ENCODE assay signal across 8 cellular contexts in genomic region chr5:145834554-145834916, GRCh38. TPM values are rescaled to one million over a fixed set of nuclear protein-coding genes. Genes with fewer than 3 reads are reported as not detected.
DNase-seq lines count a peak whose midpoint lies in the region; ATAC-seq, FAIRE-seq and TF ChIP-seq lines count a peak whose summit lies in the region.

No MANE protein-coding gene starts in this region.

- POLR2A ChIA-PET in A549 (lab: Yijun Ruan, JAX) = interaction anchor here (0.8 to 1.3 kb wide), 4 partner anchors 10 to 207 kb away, joined by 3 to 5 read pairs (median 3); no protein-coding TSS in a partner anchor

- CTCF ChIA-PET in A549 (lab: Yijun Ruan, JAX) = interaction anchor here (0.8 to 3.6 kb wide), 9 partner anchors 8 to 278 kb away, joined by 3 to 28 read pairs (median 6); no protein-coding TSS in a partner anchor

- no peak for TF ChIP-seq RAD21 in A549 (conservative IDR thresholded peaks at IDR 0.05 in 1 of 2, IDR thresholded peaks at IDR 0.05 in 1 of 2)

- WGBS in A549 (ENCODE audit: missing lambda C conversion rate) = 27% methylated on average over 10 of the region's 10 CpGs
- WGBS in mesodermal cell (ENCODE audit: insufficient coverage in 2 of 2), 2 experiments = 48 to 53% methylated on average over 10 of the region's 10 CpGs

- no peaks in the 10 kb centered on the region for H3K27me3 ChIP-seq in brain microvascular endothelial cell (replicated peaks)
- no peaks in the 10 kb centered on the region for H3K27me3 ChIP-seq in foreskin keratinocyte

- TF ChIP-seq EP300 in A549 (IDR thresholded peaks at IDR 0.05) = no peak

- TF ChIP-seq POLR2A in A549 (IDR thresholded peaks at IDR 0.05; ENCODE audit: low read length) = no peak

- H3K36me3 ChIP-seq in brain microvascular endothelial cell (replicated peaks) (no peaks in the 10 kb centered on the region), mesodermal cell (ENCODE audit: control insufficient read depth, insufficient read depth, low read length) (no peaks in the 10 kb centered on the region)

- ATAC-seq in A549 (no peak; a peak in 1 of 6 replicates), foreskin keratinocyte (no peak), HG02798 (IDR thresholded peaks at IDR 0.05; ENCODE audit: poor library complexity, unreplicated experiment) (no peak), omental fat pad (ENCODE audit: low FRiP score) (no peak)

- FAIRE-seq in A549 (lab: Jason Lieb, UNC) = no peak

- H3K9me3 ChIP-seq in A549 (no peaks in the 10 kb centered on the region), mesodermal cell (ENCODE audit: control insufficient read depth, low read length) (no peaks in the 10 kb centered on the region)

- H3K4me2 ChIP-seq in A549 = peak overlapping the region; percentile 89

- peak overlapping the region; percentile 80 to 88 for H3K27ac ChIP-seq in A549
- H3K27ac ChIP-seq in brain microvascular endothelial cell = no peak overlapping the region
- H3K27ac ChIP-seq in mesodermal cell (ENCODE audit: low read depth, low read length, severe bottlenecking) = no peak overlapping the region
- no peak overlapping the region for H3K27ac ChIP-seq in foreskin keratinocyte

- H3K4me1 ChIP-seq in A549 (peaks cover 32% of the 10 kb centered on the region), mesodermal cell (ENCODE audit: control insufficient read depth, insufficient read depth, low read length, poor library complexity, severe bottlenecking) (peaks cover 7% of the 10 kb centered on the region), foreskin keratinocyte (peaks cover 4% of the 10 kb centered on the region)

- DNase-seq in A549 (ENCODE audit: low read depth in 1 of 2, low spot score in 1 of 2) (no peak), HFF-Myc (ENCODE audit: extremely low read depth, low read depth) (no peak), brain microvascular endothelial cell (no peak), foreskin keratinocyte (no peak), omental fat pad (ENCODE audit: low spot score) (no peak)
- DNase-seq in stimulated activated CD8-positive, alpha-beta memory T cell treated with anti-CD3 and anti-CD28 coated beads, Interleukin-4, amount 100 ng/mL, for 48 hours = no peak

- TF ChIP-seq CTCF in A549 (IDR thresholded peaks at IDR 0.05) = no peak
- TF ChIP-seq CTCF in HFF-Myc (IDR thresholded peaks at IDR 0.05; ENCODE audit: low read depth, low read length, missing control alignments) = no peak
- TF ChIP-seq CTCF in brain microvascular endothelial cell (IDR thresholded peaks at IDR 0.05; ENCODE audit: low read depth, low read length, missing control alignments) = no peak
- TF ChIP-seq CTCF in foreskin keratinocyte (conservative IDR thresholded peaks at IDR 0.05) = no peak
- no peak for TF ChIP-seq CTCF in omental fat pad (IDR thresholded peaks at IDR 0.05)

- in situ Hi-C loops in brain microvascular endothelial cell (cut with HindIII; ENCODE audit: low pct_ligation_motif_present, low sequenced_read_pairs) = no loop called here

- H3K4me3 ChIP-seq in A549 = peak overlapping the region; percentile 67
- peak overlapping the region; percentile 62 for H3K4me3 ChIP-seq in HFF-Myc (replicated peaks; ENCODE audit: low read depth, low read length)
- peak overlapping the region; percentile 74 for H3K4me3 ChIP-seq in brain microvascular endothelial cell (ENCODE audit: low read depth, low read length)
- peak overlapping the region; percentile 54 for H3K4me3 ChIP-seq in mesodermal cell (ENCODE audit: extremely low read depth, insufficient read depth, low read length, poor library complexity, severe bottlenecking)

TF ChIP-seq in A549, 52 proteins besides CTCF, POLR2A, EP300 and RAD21:
- TF ChIP-seq CHD4 (IDR thresholded peaks at IDR 0.05; ENCODE audit: borderline replicate concordance) (peak; percentile 87; the same call in 1 of the 2 replicates), KDM1A (IDR thresholded peaks at IDR 0.05; ENCODE audit: low read depth) (peak; percentile 95), MAFK (IDR thresholded peaks at IDR 0.05; ENCODE audit: partially characterized antibody) (no peak), TP53 (CRISPR knock-in tag; IDR thresholded peaks at IDR 0.05) (no peak), BCL3 (IDR thresholded peaks at IDR 0.05) (no peak), PBX3 (IDR thresholded peaks at IDR 0.05) (no peak), FOXS1 (CRISPR knock-in tag; IDR thresholded peaks at IDR 0.05) (no peak)

RNA-seq across cellular contexts. Expression of gene PRELID2, which starts 0.6 kb away (rescaled TPM):
- polyA plus RNA-seq in A549 (2011; rRNA removed) = 8.2 and 10.4 TPM in 2 replicates
- polyA plus RNA-seq in A549 (2012; cell fraction: cytosol; rRNA removed) = 3.8 and 4.7 TPM in 2 replicates
- polyA plus RNA-seq in A549 (2012; cell fraction: nucleus; rRNA removed) = 1.00 and 2.3 TPM in 2 replicates
- 7.9 to 9.8 TPM (median 8.5 TPM) in 3 replicates for polyA plus RNA-seq in A549 (2017; fragmentation: RNase III; extraction: RNeasy Plus Mini Kit Qiagen cat#74134 plus additional on column Dnase treatment)
- 18.2 and 20.0 TPM in 2 replicates for polyA minus RNA-seq in A549 (2011; rRNA and poly(A)+ RNA removed)
- polyA plus RNA-seq in mesodermal cell (2013, experiment 1 of 2) = 5.5 TPM
- 6.6 TPM for polyA plus RNA-seq in mesodermal cell (2013, experiment 2 of 2)
- total RNA-seq in foreskin keratinocyte = 9.2 and 11.2 TPM in 2 replicates
- 5.3 and 6.8 TPM in 2 replicates for polyA plus RNA-seq in foreskin keratinocyte
- total RNA-seq in omental fat pad = 10 to 100 TPM in 3 of 4 donors, 1 to 10 TPM in 1; 6.5 to 24.1 (median 12.7) TPM

RNA-seq across cellular contexts. Expression of gene GRXCR2, which starts 38.3 kb away (rescaled TPM):
- 0.05 TPM in 1 of 2 replicates, not detected in the other for polyA plus RNA-seq in A549 (2011; rRNA removed)
- polyA plus RNA-seq in A549 (2012; cell fraction: cytosol; rRNA removed) = not detected in 2 replicates
- polyA plus RNA-seq in A549 (2012; cell fraction: nucleus; rRNA removed) = not detected in 2 replicates
- not detected in 3 replicates for polyA plus RNA-seq in A549 (2017; fragmentation: RNase III; extraction: RNeasy Plus Mini Kit Qiagen cat#74134 plus additional on column Dnase treatment)
- polyA minus RNA-seq in A549 (2011; rRNA and poly(A)+ RNA removed) = not detected in 2 replicates
- not detected for polyA plus RNA-seq in mesodermal cell (2013, experiment 1 of 2)
- polyA plus RNA-seq in mesodermal cell (2013, experiment 2 of 2) = not detected
- not detected in 2 replicates for total RNA-seq in foreskin keratinocyte
- polyA plus RNA-seq in foreskin keratinocyte = not detected in 2 replicates
- total RNA-seq in omental fat pad = not detected

Comparison
In these comparisons a context has a peak if more than half of its experiments do, and no peak if none do; other contexts are left out.
1. H3K27ac ChIP-seq: peak in A549 (2 of 2); none in brain microvascular endothelial cell (single experiment), mesodermal cell (single experiment) and foreskin keratinocyte (single experiment).
2. Peak in every context shown above with its lines, with median percentiles within 50 percentile points of each other: H3K4me3 ChIP-seq.